Comparison of ENCODE assay signal across 8 cellular contexts in the genomic region with DNA sequence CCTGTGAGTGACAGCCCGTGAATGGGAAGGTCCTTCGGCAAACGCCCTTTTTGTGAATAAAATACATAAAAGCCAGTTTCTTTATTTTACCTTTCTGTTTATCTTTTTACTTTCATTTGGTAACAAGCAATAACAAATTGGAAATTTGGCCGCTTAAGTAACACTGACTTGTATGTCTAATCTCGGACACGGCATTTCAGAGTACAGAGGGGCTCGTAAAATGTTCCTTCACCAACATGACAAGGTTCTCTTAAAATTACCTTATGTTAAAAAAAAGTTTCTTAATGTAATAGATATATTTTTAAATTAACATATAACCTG. TPM values are rescaled to one million over a fixed set of nuclear protein-coding genes. Genes with fewer than 3 reads are reported as not detected.
DNase-seq lines count a peak whose midpoint lies in the region; ATAC-seq, FAIRE-seq and TF ChIP-seq lines count a peak whose summit lies in the region.

No MANE protein-coding gene starts in this region.

- intact Hi-C loops in K562 (cut with micrococcal nuclease) (loop anchor here (2.0 to 10.0 kb wide), 4 partner anchors 37 to 270 kb away; partner anchors contain the start of gene NAB1), posterior vena cava (cut with DNase I) (loop anchor here in 1 of 2 donors (5.0 kb wide), 1 partner anchor 112 kb away; the partner anchor contains the start of gene NAB1)

- H3K36me3 ChIP-seq in HEK293 (ENCODE audit: control insufficient read depth in 2 of 2, insufficient read depth in 1 of 2, low read length in 2 of 2) (peaks cover 0 to 6% of the 10 kb centered on the region in 2 experiments; a peak in 1 of 3 replicates), K562 (ENCODE audit: control insufficient read depth, insufficient read depth, low read length) (peaks cover 7% of the 10 kb centered on the region; the same call in 2 of the 3 replicates), mesendoderm (ENCODE audit: control insufficient read depth, insufficient read depth, low read length) (no peaks in the 10 kb centered on the region)

- no peak for TF ChIP-seq POLR2A in K562 (conservative IDR thresholded peaks at IDR 0.05)

- no peak overlapping the region for H3K23ac ChIP-seq in mesendoderm (ENCODE audit: low read length)

- H2BK5ac ChIP-seq in mesendoderm (ENCODE audit: low read length): no peak overlapping the region

- H2BK120ac ChIP-seq in mesendoderm (ENCODE audit: low read depth, low read length): no peak overlapping the region

- CTCF ChIA-PET in HEK293 (lab: Yijun Ruan, JAX): no interaction called here
- CTCF ChIA-PET in K562 (lab: Yijun Ruan, JAX; ENCODE audit: low intra/inter-chr PET ratio): no interaction called here

- H3K79me2 ChIP-seq in K562 (ENCODE audit: control insufficient read depth, insufficient read depth, low read length) (peaks cover 30% of the 10 kb centered on the region), mesendoderm (ENCODE audit: control insufficient read depth, insufficient read depth, low read length) (no peaks in the 10 kb centered on the region)

- no peak for DNase-seq in K562 (ENCODE audit: extremely low read depth in 1 of 4, low spot score in 3 of 4)
- DNase-seq in mesendoderm: no peak
- DNase-seq in DMS114 treated with DMSO at 0.1 percent for 48 hours (lab: John Stamatoyannopoulos, UW; ENCODE audit: unreplicated experiment): no peak
- no peak for DNase-seq in GM13976 (ENCODE audit: low spot score)
- DNase-seq in putamen (ENCODE audit: low spot score): no peak
- DNase-seq in posterior vena cava (ENCODE audit: low spot score): no peak

- no peak overlapping the region for H2BK15ac ChIP-seq in mesendoderm (replicated peaks; ENCODE audit: low read depth)

- TF ChIP-seq EP300 in K562 (IDR thresholded peaks at IDR 0.05; ENCODE audit: low read length): no peak

- H3K27ac ChIP-seq in 22Rv1 (peak overlapping the region; percentile 85), HEK293 (ENCODE audit: extremely low read depth, low read depth, low read length) (peak overlapping the region; percentile 89), K562 (ENCODE audit: extremely low read depth, low read depth, low read length) (peak overlapping the region; percentile 95), mesendoderm (ENCODE audit: low read depth, low read length) (peak overlapping the region; percentile 75)

- no peak overlapping the region for H4K5ac ChIP-seq in mesendoderm (ENCODE audit: low read length)

- H3K9me3 ChIP-seq in HEK293 (ENCODE audit: control insufficient read depth, insufficient read depth, low read depth, low read length): no peaks in the 10 kb centered on the region
- peaks cover 15% of the 10 kb centered on the region for H3K9me3 ChIP-seq in K562 (replicated peaks; ENCODE audit: control insufficient read depth, insufficient read depth, low read depth, low read length)

- no peaks in the 10 kb centered on the region for H3K79me1 ChIP-seq in mesendoderm (ENCODE audit: low read length)

- no peak; the same call in 1 of the 3 replicates for ATAC-seq in K562

- H3K9ac ChIP-seq in K562 (ENCODE audit: insufficient read depth in 1 of 2, low read depth in 2 of 2, low read length in 2 of 2) (peak overlapping the region; percentile 87 to 95), mesendoderm (ENCODE audit: low read length) (peak overlapping the region; percentile 88)

- no peaks in the 10 kb centered on the region for H3K9me1 ChIP-seq in K562 (ENCODE audit: control insufficient read depth, insufficient read depth, low read length)

- TF ChIP-seq CTCF in 22Rv1 (IDR thresholded peaks at IDR 0.05) (no peak), HEK293 (tag by site-specific recombination; IDR thresholded peaks at IDR 0.05) (no peak), K562 (IDR thresholded peaks at IDR 0.05 in 2 of 3, conservative IDR thresholded peaks at IDR 0.05 in 1 of 3; ENCODE audit: insufficient read depth in 2 of 3, low read depth in 1 of 3, low read length in 3 of 3) (no peak), GM13976 (IDR thresholded peaks at IDR 0.05; ENCODE audit: borderline replicate concordance, control extremely low read depth, extremely low read depth, insufficient read depth, missing control alignments) (no peak)

- peak overlapping the region; percentile 97 for H2AFZ ChIP-seq in K562 (ENCODE audit: low read depth, low read length)

- H3K4me1 ChIP-seq in HEK293 (ENCODE audit: control insufficient read depth, insufficient read depth, low read length) (no peaks in the 10 kb centered on the region), K562 (replicated peaks in 1 of 2; ENCODE audit: control insufficient read depth in 2 of 2, insufficient read depth in 2 of 2, low read length in 2 of 2) (peaks cover 10 to 31% of the 10 kb centered on the region in 2 experiments; a peak in 4 of 5 replicates), mesendoderm (ENCODE audit: control insufficient read depth, low read depth, low read length) (peaks cover 6% of the 10 kb centered on the region)

- FAIRE-seq in K562 (lab: Jason Lieb, UNC): no peak

- 1% methylated on average over 7 of the region's 7 CpGs for WGBS in K562 (ENCODE audit: insufficient coverage, low coverage, missing lambda C conversion rate)
- no CpG with 5 or more reads among the region's 7 CpGs for WGBS in mesendoderm (ENCODE audit: extremely low coverage, insufficient coverage, low lambda C conversion rate)

- H3K4me3 ChIP-seq in HEK293 (ENCODE audit: low read depth, low read length) (peak overlapping the region; percentile 67), K562 (peak overlapping the region; percentile 67), mesendoderm (ENCODE audit: low read length) (peak overlapping the region; percentile 35)

- H3K4me2 ChIP-seq in K562 (ENCODE audit: insufficient read depth, low read length) (peak overlapping the region; percentile 90), mesendoderm (ENCODE audit: low read length) (peak overlapping the region; percentile 45)

- BruUV-seq in K562 (replicated peaks; lab: Mats Ljungman, UMichigan): no TSS peak

- no peak overlapping the region for H2AK5ac ChIP-seq in mesendoderm (ENCODE audit: low read length)

- H3K18ac ChIP-seq in mesendoderm (ENCODE audit: low read length): peak overlapping the region; percentile 88

- no peaks in the 10 kb centered on the region for H4K20me1 ChIP-seq in K562 (replicated peaks; ENCODE audit: control insufficient read depth, insufficient read depth, low read length)

- peak overlapping the region; percentile 92 for H3K56ac ChIP-seq in mesendoderm (ENCODE audit: low read length)

- no peak overlapping the region for H4K8ac ChIP-seq in mesendoderm (ENCODE audit: low read depth, low read length)

- no peak overlapping the region for H3K4ac ChIP-seq in mesendoderm (ENCODE audit: low read depth, low read length)

- POLR2A ChIA-PET in HEK293 (lab: Yijun Ruan, JAX) (interaction anchor here (1.3 kb wide), 1 partner anchor 10 kb away, joined by 3 read pairs; no protein-coding TSS in a partner anchor), K562 (lab: Yijun Ruan, JAX) (interaction anchor here (0.7 to 1.2 kb wide), 2 partner anchors 64 to 115 kb away, joined by 3 read pairs; no protein-coding TSS in a partner anchor)

- TF ChIP-seq RAD21 in K562 (CRISPR knock-in tag; conservative IDR thresholded peaks at IDR 0.05 in 1 of 2, IDR thresholded peaks at IDR 0.05 in 1 of 2): no peak

- in situ Hi-C loops in K562 (cut with MboI): no loop called here
- in situ Hi-C loops in GM13976 (cut with MboI; ENCODE audit: low sequenced_read_pairs, unreplicated experiment): no loop called here

- H3K27me3 ChIP-seq in K562 (ENCODE audit: control insufficient read depth in 2 of 2, insufficient read depth in 2 of 2, low read length in 2 of 2): no peaks in the 10 kb centered on the region
- no peaks in the 10 kb centered on the region for H3K27me3 ChIP-seq in mesendoderm (ENCODE audit: insufficient read depth, low read length, poor library complexity)

TF ChIP-seq in HEK293, 187 proteins besides CTCF, POLR2A, EP300 and RAD21:
- TF ChIP-seq ZNF610 (tag by site-specific recombination; IDR thresholded peaks at IDR 0.05; ENCODE audit: borderline replicate concordance): no peak
- peak; percentile 51 for TF ChIP-seq ZNF335 (tag by site-specific recombination; conservative IDR thresholded peaks at IDR 0.05)

TF ChIP-seq in K562, 482 proteins besides CTCF, POLR2A, EP300 and RAD21 (continues in another document):
- TF ChIP-seq CHD1 (IDR thresholded peaks at IDR 0.05; ENCODE audit: low read length): no peak
- no peak for TF ChIP-seq NR0B1 (IDR thresholded peaks at IDR 0.05; ENCODE audit: partially characterized antibody)

RNA-seq across cellular contexts. Expression of gene NEMP2, which starts 0.6 kb away (rescaled TPM):
- 6.9 and 7.5 TPM in 2 replicates for total RNA-seq in K562 (2011; cell fraction: chromatin; rRNA removed; ENCODE audit: low replicate concordance)
- 3.7 and 4.3 TPM in 2 replicates for total RNA-seq in K562 (2011; cell fraction: nucleolus; rRNA removed)
- total RNA-seq in K562 (2011; cell fraction: nucleoplasm; rRNA removed): 7.4 and 11.6 TPM in 2 replicates
- total RNA-seq in K562 (2014; rRNA removed): 1.4 and 1.6 TPM in 2 replicates
- 1.7 and 3.0 TPM in 2 replicates for total RNA-seq in K562 (2014; rRNA removed; fragmentation: Illumina TruSeq; extraction: Trizol)
- total RNA-seq in K562 (2015; rRNA removed; fragmentation: Illumina TruSeq; extraction: Trizol): 2.0 and 2.2 TPM in 2 replicates
- total RNA-seq in K562 (2021): 2.4 and 3.3 TPM in 2 replicates
- polyA plus RNA-seq in K562 (2011; rRNA removed): 2.7 and 3.0 TPM in 2 replicates
- polyA plus RNA-seq in K562 (2011; cell fraction: cytosol; rRNA removed): 0.55 and 3.2 TPM in 2 replicates
- polyA plus RNA-seq in K562 (2011; cell fraction: nucleus; rRNA removed): 1.9 and 2.0 TPM in 2 replicates
- 2.1 and 2.2 TPM in 2 replicates for polyA plus RNA-seq in K562 (2012)
- 1.1 and 2.0 TPM in 2 replicates for polyA plus RNA-seq in K562 (2014; fragmentation: Illumina TruSeq; extraction: Trizol)
- polyA plus RNA-seq in K562 (2014; fragmentation: Nextera tagmentation; extraction: Ambion mirVana): under 1 TPM; 0.32 to 0.36 TPM
- polyA plus RNA-seq in K562 (2014; rRNA removed): 3.0 and 5.0 TPM in 2 replicates
- polyA minus RNA-seq in K562 (2011; rRNA and poly(A)+ RNA removed): 9.7 and 10.6 TPM in 2 replicates
- polyA minus RNA-seq in K562 (2011; cell fraction: cytosol; rRNA and poly(A)+ RNA removed): 3.1 and 3.5 TPM in 2 replicates
- polyA minus RNA-seq in K562 (2011; cell fraction: nucleus; rRNA and poly(A)+ RNA removed): 6.3 and 9.2 TPM in 2 replicates
- 2.0 TPM for polyA plus RNA-seq in mesendoderm (2013, experiment 1 of 2)
- 2.2 TPM for polyA plus RNA-seq in mesendoderm (2013, experiment 2 of 2)
- 1 to 10 TPM; 5.0 to 6.8 TPM for total RNA-seq in posterior vena cava
